Comparison of ENCODE assay signal across 22 cellular contexts in the genomic region with DNA sequence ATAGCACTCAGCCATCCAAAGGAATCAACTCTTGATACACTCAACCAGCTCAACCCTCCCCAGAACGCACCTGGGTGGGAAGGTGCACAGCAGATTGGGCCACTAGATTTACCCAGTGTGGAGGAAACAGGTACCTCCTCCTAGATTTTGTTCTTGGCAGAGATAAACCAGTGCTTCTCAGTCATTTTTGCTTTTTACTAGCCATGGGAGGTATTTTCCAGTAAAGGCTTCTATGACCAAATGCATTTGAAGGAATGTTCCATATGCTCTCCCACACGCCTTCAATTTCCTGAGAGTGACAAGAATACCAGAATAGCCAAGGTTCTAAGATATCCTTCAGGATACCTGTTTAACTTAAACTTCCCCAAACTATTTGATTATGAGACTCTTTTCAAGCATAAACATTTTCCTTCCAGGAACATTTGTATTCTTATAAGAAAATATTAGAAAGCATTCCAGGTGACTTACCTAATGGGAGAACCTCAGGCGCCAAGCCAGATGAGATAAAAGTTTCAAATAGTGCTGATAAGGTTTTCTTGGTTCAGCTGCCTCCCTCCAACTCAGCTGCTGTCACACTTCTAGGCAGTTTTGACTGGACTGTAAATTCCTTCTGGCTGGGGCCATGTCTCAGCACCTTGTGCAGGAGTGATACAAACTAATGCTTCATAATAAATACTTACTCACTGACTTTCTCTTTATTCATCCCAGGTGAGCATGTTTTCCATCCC.
"Had no signal": no experiment of that assay in that cellular context is flagged by ENCODE, and none has a peak within 500 bp of the region (broad histone marks: within the 10 kb centered on the region; RNA-seq: fewer than 3 reads in every experiment).

No MANE protein-coding gene starts in this region.

- H3K9me3 Mint-ChIP-seq: dendritic cell treated with granulocyte-macrophage colony-stimulating factor and Interleukin-4, amounts not matched to agents 40 ng/mL and 50 ng/mL, for 4 days had no signal

- H3K36me3 Mint-ChIP-seq: stimulated activated memory B cell treated with anti-CD40 and anti-IgM and Interleukin-4, amounts not matched to agents 10 μg/mL and 1 μg/mL and 100 μg/mL, for 72 hours had no signal

- H3K9me3 ChIP-seq: gastrocnemius medialis, thoracic aorta, transverse colon had no signal

- H3K27me3 Mint-ChIP-seq: dendritic cell treated with granulocyte-macrophage colony-stimulating factor and Interleukin-4, amounts not matched to agents 40 ng/mL and 50 ng/mL, for 4 days had no signal

- H3K27ac ChIP-seq: epithelial cell of prostate, esophagus muscularis mucosa, gastrocnemius medialis, heart right ventricle, spleen, thoracic aorta, transverse colon had no signal

- H3K4me1 ChIP-seq: esophagus muscularis mucosa, gastrocnemius medialis, heart right ventricle, spleen, transverse colon had no signal

- H3K27me3 ChIP-seq: transverse colon had no signal

- FAIRE-seq: colon, urothelium cell line had no signal

- H3K36me3 ChIP-seq: esophagus muscularis mucosa, gastrocnemius medialis, heart right ventricle, spleen, thoracic aorta, transverse colon had no signal

- H3K4me3 Mint-ChIP-seq: dendritic cell treated with granulocyte-macrophage colony-stimulating factor and Interleukin-4, amounts not matched to agents 40 ng/mL and 50 ng/mL, for 4 days; effector memory CD8-positive, alpha-beta T cell; nephron; stimulated activated memory B cell treated with anti-CD40 and anti-IgM and Interleukin-4, amounts not matched to agents 10 μg/mL and 1 μg/mL and 100 μg/mL, for 72 hours; stimulated activated naive CD8-positive, alpha-beta T cell treated with anti-CD3 and anti-CD28 coated beads, Interleukin-15, Interleukin-2, amounts not matched to agents 100 ng/mL and 50 ng/mL, for 24 hours had no signal

- H3K27ac Mint-ChIP-seq: dendritic cell treated with granulocyte-macrophage colony-stimulating factor and Interleukin-4, amounts not matched to agents 40 ng/mL and 50 ng/mL, for 4 days; nephron; stimulated activated memory B cell treated with anti-CD40 and anti-IgM and Interleukin-4, amounts not matched to agents 10 μg/mL and 1 μg/mL and 100 μg/mL, for 72 hours; stimulated activated naive CD8-positive, alpha-beta T cell treated with anti-CD3 and anti-CD28 coated beads, Interleukin-15, Interleukin-2, amounts not matched to agents 100 ng/mL and 50 ng/mL, for 24 hours had no signal

- ATAC-seq: effector memory CD8-positive, alpha-beta T cell; gastrocnemius medialis; heart right ventricle; left lobe of liver; sciatic nerve; stimulated activated memory B cell treated with anti-CD40 and anti-IgM and Interleukin-4, amounts not matched to agents 10 μg/mL and 1 μg/mL and 100 μg/mL, for 72 hours had no signal

- DNase-seq: effector memory CD8-positive, alpha-beta T cell; gastrocnemius medialis; heart right ventricle; islet precursor cell; mammary epithelial cell; occipital lobe; spleen; stimulated activated CD4-positive, alpha-beta T cell treated with anti-CD3 and anti-CD28 coated beads, Interleukin-15, amount 100 ng/mL, for 24 hours; stimulated activated CD4-positive, alpha-beta T cell treated with anti-CD3 and anti-CD28 coated beads, Interleukin-1b, Interleukin-23, amount 100 ng/mL, for 48 hours; stimulated activated CD4-positive, alpha-beta T cell treated with anti-CD3 and anti-CD28 coated beads, Interleukin-4, amount 100 ng/mL, for 24 hours; transverse colon had no signal

- H3K4me1 Mint-ChIP-seq: nephron; stimulated activated memory B cell treated with anti-CD40 and anti-IgM and Interleukin-4, amounts not matched to agents 10 μg/mL and 1 μg/mL and 100 μg/mL, for 72 hours had no signal

- H3K4me3 ChIP-seq: esophagus muscularis mucosa, gastrocnemius medialis, heart right ventricle, spleen, thoracic aorta, transverse colon had no signal
